ENCODE assay signal across 8 cellular contexts in the genomic region with DNA sequence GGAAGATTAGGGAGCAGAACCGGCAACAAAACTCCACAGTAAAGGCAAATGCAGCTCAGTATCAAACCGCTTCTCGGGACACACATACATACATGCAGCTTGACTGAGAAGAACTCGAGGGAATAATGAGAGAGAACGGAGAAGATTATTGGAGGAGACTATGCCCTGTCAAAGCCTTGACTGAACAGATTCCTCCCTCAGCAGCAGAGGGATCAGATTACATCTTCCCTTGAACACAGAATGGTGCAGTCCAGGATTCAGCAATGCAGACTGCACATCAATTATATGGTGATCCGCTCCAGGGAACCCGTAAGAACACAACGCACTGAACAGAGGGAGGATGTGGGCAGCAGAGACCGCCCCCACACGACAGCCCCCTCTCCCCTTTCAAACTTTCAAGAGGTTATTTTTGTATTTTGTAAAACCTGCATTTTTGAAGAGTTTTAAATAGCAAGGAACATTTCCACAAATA.
DNase-seq lines count a peak whose midpoint lies in the region; ATAC-seq, FAIRE-seq and TF ChIP-seq lines count a peak whose summit lies in the region.

No MANE protein-coding gene starts in this region.

- peak overlapping the region in 1 of 2 experiments; percentile 22; a peak in 1 of 4 replicates for H3K4me2 ChIP-seq in H1 (ENCODE audit: insufficient read depth in 1 of 2, low read depth in 2 of 2, low read length in 2 of 2)
- H3K4me2 ChIP-seq in mesenchymal stem cell (ENCODE audit: low read length, poor library complexity, severe bottlenecking): peak overlapping the region; percentile 69

- 59% methylated on average over 10 of the region's 10 CpGs; no CpG with 5 or more reads in 1 of the 2 experiments for WGBS in H1 (ENCODE audit: extremely low coverage in 1 of 2, insufficient coverage in 1 of 2, insufficient read length in 1 of 2, insufficient replicate concordance in 2 of 2, low coverage in 1 of 2, low lambda C conversion rate in 2 of 2, missing lambda C conversion rate in 1 of 2), 2 experiments
- 77% methylated on average over 8 of the region's 10 CpGs for WGBS in mesenchymal stem cell

- H4K5ac ChIP-seq in H1 (ENCODE audit: insufficient read length, low read depth, low read length): no peak overlapping the region

- peak overlapping the region; percentile 46 for H3K27ac ChIP-seq in KOPT-K1 (ENCODE audit: low read depth, low read length, poor library complexity, severe bottlenecking)
- peak overlapping the region; percentile 88 for H3K27ac ChIP-seq in RWPE2 (ENCODE audit: poor library complexity, severe bottlenecking)
- no peak overlapping the region for H3K27ac ChIP-seq in H1 (ENCODE audit: low read depth, low read length)
- peak overlapping the region; percentile 82 for H3K27ac ChIP-seq in mesenchymal stem cell (ENCODE audit: low read length, poor library complexity, severe bottlenecking)
- H3K27ac ChIP-seq in tibial artery: peak overlapping the region; percentile 62 to 67

- H3K23me2 ChIP-seq in H1 (ENCODE audit: low read depth, low read length): no peaks in the 10 kb centered on the region

- peak; percentile 84 for DNase-seq in DMS53 treated with DMSO at 0.1 percent for 48 hours (lab: John Stamatoyannopoulos, UW; ENCODE audit: unreplicated experiment)
- DNase-seq in RWPE2 (ENCODE audit: low spot score): peak; percentile 59
- DNase-seq in H1 (ENCODE audit: low read depth in 1 of 2, low spot score in 2 of 2): peak in 1 of 2 experiments; percentile 1
- DNase-seq in mesenchymal stem cell: peak; percentile 93
- DNase-seq in tibial artery: peak; percentile 63 to 72

- no peak overlapping the region for H2BK120ac ChIP-seq in H1 (replicated peaks; ENCODE audit: low read depth, low read length)
- H2BK120ac ChIP-seq in mesenchymal stem cell (ENCODE audit: low read depth, low read length): no peak overlapping the region

- no peaks in the 10 kb centered on the region for H4K20me1 ChIP-seq in H1 (replicated peaks in 1 of 2; ENCODE audit: control insufficient read depth in 1 of 2, insufficient read depth in 2 of 2, low read length in 2 of 2)

- H3K79me1 ChIP-seq in H1 (ENCODE audit: low read depth, low read length) (no peaks in the 10 kb centered on the region), mesenchymal stem cell (replicated peaks; ENCODE audit: low read length, poor library complexity, severe bottlenecking) (peaks cover 4% of the 10 kb centered on the region)

- TF ChIP-seq EP300 in H1 (IDR thresholded peaks at IDR 0.05; ENCODE audit: borderline replicate concordance in 1 of 2, low read depth in 2 of 2, low read length in 2 of 2): no peak

- POLR2A ChIA-PET in H1 (lab: Charles Lee; ENCODE audit: partially characterized antibody): interaction anchor here (0.6 kb wide), 1 partner anchor 541 kb away, joined by 3 read pairs; no protein-coding TSS in a partner anchor

- no peak overlapping the region; a peak in 1 of 7 replicates for H3K9ac ChIP-seq in H1 (replicated peaks in 1 of 4; ENCODE audit: extremely low read depth in 1 of 4, low read depth in 3 of 4, low read length in 3 of 4)
- peak overlapping the region; percentile 96 for H3K9ac ChIP-seq in mesenchymal stem cell (ENCODE audit: low read length)

- H3K27me3 ChIP-seq in RWPE2 (ENCODE audit: insufficient read depth, poor library complexity, severe bottlenecking) (no peaks in the 10 kb centered on the region), H1 (replicated peaks in 1 of 4; ENCODE audit: control insufficient read depth in 3 of 4, extremely low read depth in 1 of 4, insufficient read depth in 3 of 4, low read length in 3 of 4) (no peaks in the 10 kb centered on the region), mesenchymal stem cell (ENCODE audit: control insufficient read depth in 1 of 2, insufficient read depth in 1 of 2, low read length in 2 of 2) (no peaks in the 10 kb centered on the region), tibial artery (no peaks in the 10 kb centered on the region)

- H3K56ac ChIP-seq in H1 (replicated peaks; ENCODE audit: insufficient read length, low read depth, low read length): no peak overlapping the region

- FAIRE-seq in H1 (lab: Jason Lieb, UNC): peak; percentile 32

- TF ChIP-seq CTCF in RWPE2 (IDR thresholded peaks at IDR 0.05; ENCODE audit: poor library complexity, severe bottlenecking): no peak
- no peak for TF ChIP-seq CTCF in H1 (IDR thresholded peaks at IDR 0.05; ENCODE audit: control extremely low read depth in 1 of 3, insufficient read depth in 1 of 3, low read depth in 1 of 3, low read length in 3 of 3)
- no peak for TF ChIP-seq CTCF in tibial artery (IDR thresholded peaks at IDR 0.05)

- no peak overlapping the region for H4K91ac ChIP-seq in H1 (replicated peaks; ENCODE audit: insufficient read length, low read length)
- H4K91ac ChIP-seq in mesenchymal stem cell (ENCODE audit: low read length): no peak overlapping the region

- intact Hi-C loops in tibial artery (cut with DNase I; ENCODE audit: low total_unique reads): no loop called here

- H3K4ac ChIP-seq in H1 (replicated peaks; ENCODE audit: insufficient read length, low read depth, low read length) (no peak overlapping the region), mesenchymal stem cell (ENCODE audit: low read depth in 1 of 2, low read length in 2 of 2) (peak overlapping the region in 1 of 2 experiments; percentile 29)

- H2BK15ac ChIP-seq in H1 (ENCODE audit: low read length) (no peak overlapping the region), mesenchymal stem cell (ENCODE audit: low read depth, poor library complexity, severe bottlenecking) (no peak overlapping the region)

- TF ChIP-seq RAD21 in H1 (IDR thresholded peaks at IDR 0.05 in 1 of 2, conservative IDR thresholded peaks at IDR 0.05 in 1 of 2; ENCODE audit: low read depth in 2 of 2, low read length in 2 of 2): no peak; a peak in 1 of 4 replicates

- peak; percentile 77 for ATAC-seq in GM21529 (IDR thresholded peaks at IDR 0.05; ENCODE audit: unreplicated experiment)
- ATAC-seq in RWPE2 (ENCODE audit: low read depth): peak; percentile 97
- no peak for ATAC-seq in HG03045 (IDR thresholded peaks at IDR 0.05; ENCODE audit: unreplicated experiment)

- H2BK5ac ChIP-seq in H1 (ENCODE audit: low read depth, low read length) (0 out of 2 replicates have a peak overlapping the region, but pooled peaks have one; percentile 3), mesenchymal stem cell (ENCODE audit: low read depth, low read length, poor library complexity, severe bottlenecking) (no peak overlapping the region)

- no peaks in the 10 kb centered on the region; a peak in 1 of 4 replicates for H3K79me2 ChIP-seq in H1 (ENCODE audit: control insufficient read depth in 1 of 2, insufficient read depth in 2 of 2, low read length in 2 of 2)

- H3K23ac ChIP-seq in H1 (ENCODE audit: insufficient read length): no peak overlapping the region
- H3K23ac ChIP-seq in mesenchymal stem cell (ENCODE audit: low read length in 2 of 2): no peak overlapping the region

- H4K8ac ChIP-seq in H1 (ENCODE audit: extremely low read depth, insufficient read depth, low read length): no peak overlapping the region
- no peak overlapping the region for H4K8ac ChIP-seq in mesenchymal stem cell (ENCODE audit: low read length)

- H3K18ac ChIP-seq in H1 (ENCODE audit: extremely low read depth, low read length) (no peak overlapping the region), mesenchymal stem cell (ENCODE audit: low read depth in 1 of 2, low read length in 2 of 2) (no peak overlapping the region)

- H2AFZ ChIP-seq in H1 (ENCODE audit: low read length) (no peak overlapping the region), mesenchymal stem cell (ENCODE audit: low read depth, low read length) (no peak overlapping the region)

- H3K36me3 ChIP-seq in KOPT-K1 (ENCODE audit: insufficient read depth, low read length) (no peaks in the 10 kb centered on the region), RWPE2 (ENCODE audit: low read depth) (peaks cover 3% of the 10 kb centered on the region; the same call in 1 of the 2 replicates), H1 (ENCODE audit: control insufficient read depth in 2 of 4, insufficient read depth in 4 of 4, low read length in 3 of 4) (no peaks in the 10 kb centered on the region), mesenchymal stem cell (ENCODE audit: control insufficient read depth in 1 of 2, insufficient read depth in 2 of 2, low read depth in 1 of 2, low read length in 2 of 2) (peaks cover 0 to 3% of the 10 kb centered on the region in 2 experiments), tibial artery (no peaks in the 10 kb centered on the region)

- H2BK20ac ChIP-seq in H1 (ENCODE audit: low read length): no peak overlapping the region

- H3K4me1 ChIP-seq in RWPE2 (ENCODE audit: insufficient read depth, poor library complexity, severe bottlenecking) (peaks cover 45% of the 10 kb centered on the region), H1 (replicated peaks in 1 of 4; ENCODE audit: control insufficient read depth in 3 of 4, insufficient read depth in 4 of 4, low read length in 3 of 4) (peaks cover 0 to 5% (median 4%) of the 10 kb centered on the region in 4 experiments; a peak in 3 of 7 replicates), mesenchymal stem cell (ENCODE audit: control insufficient read depth, insufficient read depth, low read depth, low read length) (no peaks in the 10 kb centered on the region), tibial artery (peaks cover 0 to 38% (median 0%) of the 10 kb centered on the region in 4 donors)

- H3K4me3 ChIP-seq in RWPE2 (ENCODE audit: severe bottlenecking): peak overlapping the region; percentile 38
- H3K4me3 ChIP-seq in H1 (ENCODE audit: extremely low read depth in 1 of 4, insufficient read depth in 2 of 4, low read depth in 3 of 4, low read length in 4 of 4): no peak overlapping the region
- H3K4me3 ChIP-seq in mesenchymal stem cell (ENCODE audit: insufficient read depth in 1 of 2, low read depth in 1 of 2, low read length in 2 of 2): peak overlapping the region in 1 of 2 experiments; percentile 86
- H3K4me3 ChIP-seq in tibial artery: peak overlapping the region; percentile 51 to 52

- H3K14ac ChIP-seq in H1 (ENCODE audit: insufficient read length): no peak overlapping the region
- no peak overlapping the region for H3K14ac ChIP-seq in mesenchymal stem cell (ENCODE audit: low read length in 2 of 2)

- H3K9me3 ChIP-seq in KOPT-K1 (ENCODE audit: insufficient read depth, low read length, poor library complexity, severe bottlenecking): no peaks in the 10 kb centered on the region
- no peaks in the 10 kb centered on the region for H3K9me3 ChIP-seq in RWPE2 (ENCODE audit: severe bottlenecking)
- H3K9me3 ChIP-seq in H1 (ENCODE audit: insufficient read depth in 2 of 2, low read depth in 1 of 2, low read length in 1 of 2): no peaks in the 10 kb centered on the region
- no peaks in the 10 kb centered on the region for H3K9me3 ChIP-seq in mesenchymal stem cell (ENCODE audit: control insufficient read depth, low read length)
- H3K9me3 ChIP-seq in tibial artery: no peaks in the 10 kb centered on the region

- H2AK5ac ChIP-seq in H1 (ENCODE audit: low read depth, low read length) (no peak overlapping the region), mesenchymal stem cell (ENCODE audit: low read length, severe bottlenecking) (no peak overlapping the region)

- H2BK12ac ChIP-seq in H1 (ENCODE audit: low read depth, low read length): no peak overlapping the region
- H2BK12ac ChIP-seq in mesenchymal stem cell (ENCODE audit: low read length in 2 of 2): no peak overlapping the region

- no peak for TF ChIP-seq POLR2A in H1 (IDR thresholded peaks at IDR 0.05; ENCODE audit: control extremely low read depth in 1 of 2, low read depth in 2 of 2, low read length in 2 of 2)

- CTCF ChIA-PET in H1 (lab: Charles Lee; ENCODE audit: partially characterized antibody): no interaction called here

Comparison
In these comparisons a context has a peak if more than half of its experiments do, and no peak if none do; other contexts are left out.
1. H3K4me3 ChIP-seq: peak in RWPE2 (single experiment) and tibial artery (2 of 2); none in H1 (0 of 4).